ENCODE assay signal across 9 cellular contexts in the genomic region with DNA sequence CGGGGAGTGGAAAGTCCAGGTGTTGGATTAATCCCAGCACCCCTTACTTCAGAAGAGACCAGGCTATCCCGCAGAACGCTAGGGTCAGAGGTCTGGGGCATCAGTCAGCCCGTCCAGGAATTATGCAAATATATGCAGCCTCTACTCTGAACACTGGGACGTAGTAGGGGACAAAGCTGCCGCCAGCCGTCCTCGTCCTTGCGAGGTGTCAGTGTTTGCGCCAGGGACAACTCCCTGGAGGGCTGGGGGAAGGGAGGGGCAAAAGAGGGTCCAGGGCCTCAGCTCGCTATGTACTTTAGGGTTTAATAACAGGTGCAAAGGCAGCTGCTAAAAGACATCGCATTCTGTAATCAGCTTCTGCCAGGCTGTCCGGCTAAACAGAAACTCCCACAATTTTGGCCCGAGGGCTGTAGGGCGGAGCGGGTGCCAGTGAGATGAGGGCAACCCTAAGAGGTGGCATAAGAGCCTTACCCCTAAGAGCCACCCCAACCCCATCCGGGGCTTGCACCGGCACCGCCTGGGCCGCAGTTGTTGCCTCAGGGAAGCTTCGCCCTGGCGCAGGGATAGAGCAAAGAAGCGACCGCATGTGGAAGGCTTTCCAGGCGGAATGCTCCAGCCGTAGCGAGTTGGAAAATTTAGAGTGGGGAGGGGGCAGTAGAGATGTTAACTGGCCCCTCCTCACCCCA. TPM values are rescaled to one million over a fixed set of nuclear protein-coding genes. Genes with fewer than 3 reads are reported as not detected.
A peak's percentile ranks its signal among the peaks of the same experiment; 100 is the strongest.
DNase-seq lines count a peak whose midpoint lies in the region; ATAC-seq and TF ChIP-seq lines count a peak whose summit lies in the region.
"Had no signal": no experiment of that assay in that cellular context is flagged by ENCODE, and none has a peak within 500 bp of the region (broad histone marks: within the 10 kb centered on the region; RNA-seq: fewer than 3 reads in every experiment).

No MANE protein-coding gene starts in this region.

- H3K27ac Mint-ChIP-seq in naive thymus-derived CD8-positive, alpha-beta T cell = no peak overlapping the region
- no peak overlapping the region for H3K27ac Mint-ChIP-seq in activated T-helper 1 cell treated with anti-CD3 and anti-CD28 coated beads, Interleukin-12 subunit alpha, Interleukin-12 subunit beta, Interleukin-2, Interleukin-4 antibody, amounts not matched to agents 30 ng/mL and 10 ng/mL and 1 ng/mL, durations not matched to agents 14 hours and 24 hours and 36 hours

- no peak for TF ChIP-seq CTCF in A673 (conservative IDR thresholded peaks at IDR 0.05; ENCODE audit: low read depth, low read length)
- no peak for TF ChIP-seq CTCF in Panc1 (IDR thresholded peaks at IDR 0.05)
- no peak for TF ChIP-seq CTCF in fibroblast of lung (conservative IDR thresholded peaks at IDR 0.05 in 1 of 2, IDR thresholded peaks at IDR 0.05 in 1 of 2; ENCODE audit: low read depth in 1 of 2, low read length in 2 of 2)

- no peak overlapping the region for H3K9ac ChIP-seq in fibroblast of lung (ENCODE audit: insufficient read depth, low read length)

- DNase-seq in A673 (ENCODE audit: low spot score) (no peak), Panc1 (ENCODE audit: low read depth, low spot score) (no peak), fibroblast of lung (ENCODE audit: low read depth in 2 of 2) (no peak), NCI-H2107 treated with DMSO at 0.1 percent for 48 hours (lab: John Stamatoyannopoulos, UW; ENCODE audit: unreplicated experiment) (no peak), occipital lobe (lab: John Stamatoyannopoulos, UW) (no peak)
- no peak for DNase-seq in naive thymus-derived CD8-positive, alpha-beta T cell
- no peak for DNase-seq in activated CD4-positive, alpha-beta T cell treated with anti-CD3 and anti-CD28 coated beads, Interleukin-2, amount 50 U/mL, for 4 hours
- DNase-seq in activated T-helper 1 cell treated with anti-CD3 and anti-CD28 coated beads, Interleukin-12 subunit alpha, Interleukin-12 subunit beta, Interleukin-2, Interleukin-4 antibody, amounts not matched to agents 30 ng/mL and 10 ng/mL and 1 ng/mL, durations not matched to agents 14 hours and 24 hours and 36 hours (ENCODE audit: low spot score) = no peak
- DNase-seq: CD4-positive, alpha-beta T cell had no signal

- H3K36me3 Mint-ChIP-seq in naive thymus-derived CD8-positive, alpha-beta T cell = peaks cover 7 to 42% (median 19%) of the 10 kb centered on the region in 3 donors
- H3K36me3 Mint-ChIP-seq in activated T-helper 1 cell treated with anti-CD3 and anti-CD28 coated beads, Interleukin-12 subunit alpha, Interleukin-12 subunit beta, Interleukin-2, Interleukin-4 antibody, amounts not matched to agents 30 ng/mL and 10 ng/mL and 1 ng/mL, durations not matched to agents 14 hours and 24 hours and 36 hours (ENCODE audit: low read depth) = peaks cover 5% of the 10 kb centered on the region

- CTCF ChIA-PET in A673 (lab: Charles Lee) = no interaction called here
- CTCF ChIA-PET in Panc1 (lab: Charles Lee) = no interaction called here

- peaks cover 55 to 97% (median 72%) of the 10 kb centered on the region in 5 donors for H3K27me3 Mint-ChIP-seq in naive thymus-derived CD8-positive, alpha-beta T cell
- H3K27me3 Mint-ChIP-seq in activated T-helper 1 cell treated with anti-CD3 and anti-CD28 coated beads, Interleukin-12 subunit alpha, Interleukin-12 subunit beta, Interleukin-2, Interleukin-4 antibody, amounts not matched to agents 30 ng/mL and 10 ng/mL and 1 ng/mL, durations not matched to agents 14 hours and 24 hours and 36 hours (ENCODE audit: insufficient read depth) = peaks cover 83% of the 10 kb centered on the region

- H3K9me3 ChIP-seq in A673 (ENCODE audit: low read depth, low read length, poor library complexity, severe bottlenecking) = no peaks in the 10 kb centered on the region
- H3K9me3 ChIP-seq in Panc1 (ENCODE audit: control insufficient read depth, insufficient read depth, low read depth, low read length) = no peaks in the 10 kb centered on the region
- no peaks in the 10 kb centered on the region for H3K9me3 ChIP-seq in fibroblast of lung (ENCODE audit: control insufficient read depth, insufficient read depth, low read depth, low read length)

- no peaks in the 10 kb centered on the region for H4K20me1 ChIP-seq in fibroblast of lung (ENCODE audit: control insufficient read depth, extremely low read depth, insufficient read depth, low read length)

- H3K4me2 ChIP-seq in fibroblast of lung (ENCODE audit: extremely low read depth, insufficient read depth, low read length) = peak overlapping the region; percentile 70

- BruUV-seq in A673 (replicated peaks; lab: Mats Ljungman, UMichigan) (no TSS peak), Panc1 (replicated peaks; lab: Mats Ljungman, UMichigan) (no TSS peak)

- H3K27me3 ChIP-seq in A673 (replicated peaks; ENCODE audit: insufficient read depth, low read depth, low read length, poor library complexity) (no peaks in the 10 kb centered on the region), Panc1 (ENCODE audit: control insufficient read depth, insufficient read depth, low read length) (no peaks in the 10 kb centered on the region), fibroblast of lung (ENCODE audit: control insufficient read depth, insufficient read depth, low read length) (peaks cover 68% of the 10 kb centered on the region)

- H3K4me3 ChIP-seq in A673 (ENCODE audit: low read depth, low read length, poor library complexity, severe bottlenecking) = peak overlapping the region; percentile 47
- peak overlapping the region; percentile 34 to 48 for H3K4me3 ChIP-seq in Panc1 (ENCODE audit: low read depth in 2 of 2, low read length in 2 of 2)
- H3K4me3 ChIP-seq in fibroblast of lung (replicated peaks in 1 of 4; ENCODE audit: control extremely low read depth in 1 of 4, insufficient read depth in 1 of 4, low read depth in 3 of 4, low read length in 4 of 4) = peak overlapping the region; percentile 16 to 57 (median 24)

- H3K9me3 Mint-ChIP-seq in naive thymus-derived CD8-positive, alpha-beta T cell = peaks cover 0 to 40% (median 17%) of the 10 kb centered on the region in 9 donors
- peaks cover 12% of the 10 kb centered on the region for H3K9me3 Mint-ChIP-seq in activated T-helper 1 cell treated with anti-CD3 and anti-CD28 coated beads, Interleukin-12 subunit alpha, Interleukin-12 subunit beta, Interleukin-2, Interleukin-4 antibody, amounts not matched to agents 30 ng/mL and 10 ng/mL and 1 ng/mL, durations not matched to agents 14 hours and 24 hours and 36 hours

- H3K4me1 Mint-ChIP-seq in naive thymus-derived CD8-positive, alpha-beta T cell = peaks cover 10 to 48% (median 26%) of the 10 kb centered on the region in 4 donors
- peaks cover 9% of the 10 kb centered on the region for H3K4me1 Mint-ChIP-seq in activated T-helper 1 cell treated with anti-CD3 and anti-CD28 coated beads, Interleukin-12 subunit alpha, Interleukin-12 subunit beta, Interleukin-2, Interleukin-4 antibody, amounts not matched to agents 30 ng/mL and 10 ng/mL and 1 ng/mL, durations not matched to agents 14 hours and 24 hours and 36 hours (ENCODE audit: low read depth)

- intact Hi-C loops in A673 (cut with micrococcal nuclease; ENCODE audit: unreplicated experiment) = loop anchor here (5.0 kb wide), 1 partner anchor 636 kb away; no protein-coding TSS in a partner anchor
- intact Hi-C loops in Panc1 (cut with micrococcal nuclease; ENCODE audit: unreplicated experiment) = no loop called here
- intact Hi-C loops in activated T-helper 1 cell treated with anti-CD3 and anti-CD28 coated beads, Interleukin-12 subunit alpha, Interleukin-12 subunit beta, Interleukin-2, Interleukin-4 antibody, amounts not matched to agents 30 ng/mL and 10 ng/mL and 1 ng/mL, durations not matched to agents 14 hours and 24 hours and 36 hours (cut with micrococcal nuclease) = no loop called here

- peak overlapping the region in 7 of 10 donors; percentile 22 to 71 (median 36) for H3K4me3 Mint-ChIP-seq in naive thymus-derived CD8-positive, alpha-beta T cell
- H3K4me3 Mint-ChIP-seq in activated T-helper 1 cell treated with anti-CD3 and anti-CD28 coated beads, Interleukin-12 subunit alpha, Interleukin-12 subunit beta, Interleukin-2, Interleukin-4 antibody, amounts not matched to agents 30 ng/mL and 10 ng/mL and 1 ng/mL, durations not matched to agents 14 hours and 24 hours and 36 hours = no peak overlapping the region

- ATAC-seq in Panc1 = peak; percentile 55
- ATAC-seq in naive thymus-derived CD8-positive, alpha-beta T cell = no peak

- H3K27ac ChIP-seq in A673 (ENCODE audit: low read depth, low read length, poor library complexity, severe bottlenecking) (peak overlapping the region; percentile 82), Panc1 (ENCODE audit: low read length) (no peak overlapping the region), fibroblast of lung (ENCODE audit: insufficient read depth, low read length) (no peak overlapping the region)

- in situ Hi-C loops in Panc1 (cut with HindIII; ENCODE audit: low pct_unique_long_range_greater_than_20kb, low sequenced_read_pairs) = no loop called here

- no peaks in the 10 kb centered on the region for H3K79me2 ChIP-seq in fibroblast of lung (ENCODE audit: control insufficient read depth, insufficient read depth, low read length)

- H3K4me1 ChIP-seq in A673 (ENCODE audit: insufficient read depth, low read length, poor library complexity, severe bottlenecking) (peaks cover 16% of the 10 kb centered on the region), Panc1 (ENCODE audit: control insufficient read depth, insufficient read depth, low read length) (no peaks in the 10 kb centered on the region), fibroblast of lung (ENCODE audit: control insufficient read depth, extremely low read depth, insufficient read depth, low read length) (peaks cover 2% of the 10 kb centered on the region)

- no peak overlapping the region for H2AFZ ChIP-seq in fibroblast of lung (ENCODE audit: low read length)

- H3K36me3 ChIP-seq in A673 (ENCODE audit: insufficient read depth, low read length, poor library complexity, severe bottlenecking) = peaks cover 21% of the 10 kb centered on the region
- no peaks in the 10 kb centered on the region for H3K36me3 ChIP-seq in Panc1 (ENCODE audit: control insufficient read depth, insufficient read depth, low read length)
- no peaks in the 10 kb centered on the region for H3K36me3 ChIP-seq in fibroblast of lung (ENCODE audit: control insufficient read depth, insufficient read depth, low read length)

- POLR2A ChIA-PET in A673 (lab: Charles Lee; ENCODE audit: low non-redundant PET) (interaction anchor here (0.6 kb wide), 1 partner anchor 9 kb away, joined by 11 read pairs; no protein-coding TSS in a partner anchor), Panc1 (lab: Charles Lee) (no interaction called here)
- POLR2A ChIA-PET in naive thymus-derived CD8-positive, alpha-beta T cell (lab: Charles Lee) = no interaction called here

RNA-seq across cellular contexts. Expression of a gene that starts 8.4 kb away (rescaled TPM):
- total RNA-seq in A673 (2021) (22.7 and 24.0 TPM in 2 replicates), Panc1 (2021; ENCODE audit: unreplicated experiment) (0.31 TPM), fibroblast of lung (under 0.01 TPM in 2 replicates), occipital lobe (not detected)
- 0.29 TPM for polyA plus RNA-seq in Panc1 (2012; ENCODE audit: insufficient read length)
- 0.25 and 0.51 TPM in 2 replicates for polyA plus RNA-seq in fibroblast of lung
- polyA plus RNA-seq in fibroblast of lung (2012) = 0.27 and 0.41 TPM in 2 replicates
- polyA minus RNA-seq in fibroblast of lung (ENCODE audit: low replicate concordance) = not detected in 2 replicates
- total RNA-seq in naive thymus-derived CD8-positive, alpha-beta T cell = not detected
- not detected for polyA plus RNA-seq in naive thymus-derived CD8-positive, alpha-beta T cell
- total RNA-seq in activated T-helper 1 cell treated with anti-CD3 and anti-CD28 coated beads, Interleukin-12 subunit alpha, Interleukin-12 subunit beta, Interleukin-2, Interleukin-4 antibody, amounts not matched to agents 30 ng/mL and 10 ng/mL and 1 ng/mL, durations not matched to agents 14 hours and 24 hours and 36 hours = not detected in 2 replicates
- total RNA-seq: CD4-positive, alpha-beta T cell had no signal

Comparison
In these comparisons a context has a peak if more than half of its experiments do, and no peak if none do; other contexts are left out.
1. RNA of a gene that starts 8.4 kb away (total RNA-seq): 22.7 to 24.0 TPM in A673; 0.31 TPM in Panc1 (single experiment), under 0.01 TPM in fibroblast of lung, not detected in naive thymus-derived CD8-positive, alpha-beta T cell, not detected in occipital lobe (single experiment) and not detected in activated T-helper 1 cell treated with anti-CD3 and anti-CD28 coated beads, Interleukin-12 subunit alpha, Interleukin-12 subunit beta, Interleukin-2, Interleukin-4 antibody, amounts not matched to agents 30 ng/mL and 10 ng/mL and 1 ng/mL, durations not matched to agents 14 hours and 24 hours and 36 hours; every median in the first group is over 10 times any median in the second.
2. Peak in every context shown above with its lines, with median percentiles within 50 percentile points of each other: H3K4me3 ChIP-seq.